Comparison of ENCODE assay signal across 34 cellular contexts in genomic region chr2:214180686-214181085, GRCh38.
"Had no signal": no experiment of that assay in that cellular context is flagged by ENCODE, and none has a peak within 500 bp of the region (broad histone marks: within the 10 kb centered on the region; RNA-seq: fewer than 3 reads in every experiment).

No MANE protein-coding gene starts in this region.

- H3K27ac ChIP-seq: KMS-11 had no signal

- DNase-seq: Karpas-422, Kasumi-1, MG63, MM.1S, NCI-H1048, NCI-H1092, NCI-H1092 treated with DMSO at 0.1 percent for 48 hours, NCI-H1105, NCI-H1105 treated with DMSO at 0.1 percent for 48 hours, NCI-H1417, NCI-H1417 treated with DMSO at 0.1 percent for 48 hours, NCI-H1436, NCI-H1436 treated with DMSO at 0.1 percent for 48 hours, NCI-H146, NCI-H1694, NCI-H1694 treated with DMSO at 0.1 percent for 48 hours, NCI-H187, NCI-H187 treated with DMSO at 0.1 percent for 48 hours, NCI-H1930, NCI-H2029, NCI-H2029 treated with DMSO at 0.1 percent for 48 hours, NCI-H2081, NCI-H2081 treated with DMSO at 0.1 percent for 48 hours, NCI-H2107, NCI-H2171, NCI-H2171 treated with DMSO at 0.1 percent for 48 hours, NCI-H2227 treated with DMSO at 0.1 percent for 48 hours, NCI-H226, NCI-H345, NCI-H446, NCI-H446 treated with DMSO at 0.1 percent for 48 hours, NCI-H510A, NCI-H510A treated with DMSO at 0.1 percent for 48 hours had no signal

- H3K4me2 ChIP-seq: KMS-11 had no signal

- H3K36me3 ChIP-seq: MG63 had no signal

- H3K9ac ChIP-seq: KMS-11 had no signal

- H3K4me3 ChIP-seq: MG63 had no signal

- H3K9me3 ChIP-seq: MG63 had no signal

- H3K27me3 ChIP-seq: MG63 had no signal
